In genomic region chr9:14501366-14501765, GRCh38 we compare ENCODE assay signal across 28 cellular contexts.
"Had no signal": no experiment of that assay in that cellular context is flagged by ENCODE, and none has a peak within 500 bp of the region (broad histone marks: within the 10 kb centered on the region; RNA-seq: fewer than 3 reads in every experiment).

No MANE protein-coding gene starts in this region.

- H3K36me3 ChIP-seq: brain microvascular endothelial cell, esophagus muscularis mucosa, gastrocnemius medialis, heart left ventricle had no signal

- H3K27ac ChIP-seq: brain microvascular endothelial cell, esophagus muscularis mucosa, foreskin keratinocyte, gastrocnemius medialis, heart left ventricle had no signal

- H3K27ac Mint-ChIP-seq: activated CD4-positive, alpha-beta T cell treated with anti-CD3 and anti-CD28 coated beads, Interleukin-2, amount 10 ng/mL, durations not matched to agents 7 days and 5 days; activated CD8-positive, alpha-beta T cell treated with anti-CD3 and anti-CD28 coated beads for 36 hours; activated naive CD8-positive, alpha-beta T cell; activated T-helper 17 cell treated with anti-CD3 and anti-CD28 coated beads, Interleukin-2, amount 50 U/mL, for 72 hours; effector memory CD8-positive, alpha-beta T cell had no signal

- H3K9me3 Mint-ChIP-seq: activated CD4-positive, alpha-beta T cell treated with anti-CD3 and anti-CD28 coated beads, Interleukin-2, amount 10 ng/mL, durations not matched to agents 7 days and 5 days; activated CD8-positive, alpha-beta T cell treated with anti-CD3 and anti-CD28 coated beads for 36 hours; activated T-cell treated with anti-CD3 and anti-CD28 coated beads, Interleukin-2, amount 50 U/mL, for 4 hours; activated T-helper 17 cell treated with anti-CD3 and anti-CD28 coated beads, Interleukin-2, amount 50 U/mL, for 72 hours had no signal

- H3K27me3 ChIP-seq: brain microvascular endothelial cell had no signal

- H3K4me3 ChIP-seq: esophagus muscularis mucosa, gastrocnemius medialis, heart left ventricle had no signal

- H3K4me1 ChIP-seq: esophagus muscularis mucosa, foreskin keratinocyte, gastrocnemius medialis, heart left ventricle had no signal

- DNase-seq: activated CD4-positive, alpha-beta T cell treated with anti-CD3 and anti-CD28 coated beads for 1 hour; activated CD4-positive, alpha-beta T cell treated with anti-CD3 and anti-CD28 coated beads for 4 hours; activated CD4-positive, alpha-beta T cell treated with anti-CD3 and anti-CD28 coated beads, Interleukin-2, amount 10 ng/mL, durations not matched to agents 7 days and 5 days; activated CD4-positive, alpha-beta T cell treated with anti-CD3 and anti-CD28 coated beads, Interleukin-2, amount 50 U/mL, for 4 hours; activated CD8-positive, alpha-beta memory T cell treated with anti-CD3 and anti-CD28 coated beads for 24 hours; activated CD8-positive, alpha-beta T cell treated with anti-CD3 and anti-CD28 coated beads for 36 hours; activated effector memory CD4-positive, alpha-beta T cell treated with Interleukin-2 at 50 U/mL for 16 hours; activated gamma-delta T cell treated with Interleukin-2 at 50 U/mL for 16 hours; activated naive CD4-positive, alpha-beta T cell treated with anti-CD3 and anti-CD28 coated beads, Interleukin-2, amount 50 U/mL, for 16 hours; activated naive CD4-positive, alpha-beta T cell treated with Interleukin-2 at 50 U/mL for 16 hours; activated T-cell treated with anti-CD3 and anti-CD28 coated beads, Interleukin-2, amount 50 U/mL, for 4 hours; amniotic stem cell; brain microvascular endothelial cell; cortex of kidney; dermis blood vessel endothelial cell; effector CD4-positive, alpha-beta T cell; effector memory CD8-positive, alpha-beta T cell; erythroblast; foreskin keratinocyte; gastrocnemius medialis; glutamatergic neuron; heart left ventricle; T-helper 2 cell had no signal

- H3K4me1 Mint-ChIP-seq: activated CD4-positive, alpha-beta T cell treated with anti-CD3 and anti-CD28 coated beads, Interleukin-2, amount 10 ng/mL, durations not matched to agents 7 days and 5 days; activated T-helper 17 cell treated with anti-CD3 and anti-CD28 coated beads, Interleukin-2, amount 50 U/mL, for 72 hours; central memory CD8-positive, alpha-beta T cell had no signal

- H3K36me3 Mint-ChIP-seq: activated naive CD8-positive, alpha-beta T cell had no signal

- H3K4me3 Mint-ChIP-seq: activated CD4-positive, alpha-beta T cell treated with anti-CD3 and anti-CD28 coated beads, Interleukin-2, amount 10 ng/mL, durations not matched to agents 7 days and 5 days; activated CD8-positive, alpha-beta T cell treated with anti-CD3 and anti-CD28 coated beads for 36 hours; activated naive CD8-positive, alpha-beta T cell; activated T-cell treated with anti-CD3 and anti-CD28 coated beads, Interleukin-2, amount 50 U/mL, for 4 hours; activated T-helper 17 cell treated with anti-CD3 and anti-CD28 coated beads, Interleukin-2, amount 50 U/mL, for 72 hours; central memory CD8-positive, alpha-beta T cell; effector memory CD8-positive, alpha-beta T cell had no signal

- H3K9me3 ChIP-seq: esophagus muscularis mucosa, gastrocnemius medialis, heart left ventricle had no signal

- FAIRE-seq: astrocyte had no signal

- ATAC-seq: activated CD8-positive, alpha-beta T cell treated with anti-CD3 and anti-CD28 coated beads for 36 hours; activated T-cell treated with anti-CD3 and anti-CD28 coated beads, Interleukin-2, amount 50 U/mL, for 4 hours; activated T-helper 17 cell treated with anti-CD3 and anti-CD28 coated beads, Interleukin-2, amount 50 U/mL, for 72 hours; effector memory CD8-positive, alpha-beta T cell; foreskin keratinocyte; gastrocnemius medialis; heart left ventricle had no signal
